In genomic region chr10:47987952-47988351, GRCh38 we compare ENCODE assay signal across 19 cellular contexts. TPM values are rescaled to one million over a fixed set of nuclear protein-coding genes. Genes with fewer than 3 reads are reported as not detected.
"Had no signal": no experiment of that assay in that cellular context is flagged by ENCODE, and none has a peak within 500 bp of the region (broad histone marks: within the 10 kb centered on the region; RNA-seq: fewer than 3 reads in every experiment).

No MANE protein-coding gene starts in this region.

RNA-seq across cellular contexts. Expression of gene FAM25C, which starts 11.6 kb away (rescaled TPM):
- total RNA-seq: chondrocyte, dermis microvascular lymphatic vessel endothelial cell, endodermal cell, endothelial cell of umbilical vein, frontal cortex, glomerular endothelial cell, heart left ventricle, left ventricle myocardium superior, mucosa of gallbladder, myocyte, natural killer cell, neural crest cell, ovary, progenitor cell of endocrine pancreas, skeletal muscle tissue, subcutaneous adipose tissue, testis, tibial nerve, urinary bladder had no signal
- polyA plus RNA-seq: endothelial cell of umbilical vein, heart left ventricle, ovary, urinary bladder had no signal
